ENCODE assay signal across 33 cellular contexts in the genomic region with DNA sequence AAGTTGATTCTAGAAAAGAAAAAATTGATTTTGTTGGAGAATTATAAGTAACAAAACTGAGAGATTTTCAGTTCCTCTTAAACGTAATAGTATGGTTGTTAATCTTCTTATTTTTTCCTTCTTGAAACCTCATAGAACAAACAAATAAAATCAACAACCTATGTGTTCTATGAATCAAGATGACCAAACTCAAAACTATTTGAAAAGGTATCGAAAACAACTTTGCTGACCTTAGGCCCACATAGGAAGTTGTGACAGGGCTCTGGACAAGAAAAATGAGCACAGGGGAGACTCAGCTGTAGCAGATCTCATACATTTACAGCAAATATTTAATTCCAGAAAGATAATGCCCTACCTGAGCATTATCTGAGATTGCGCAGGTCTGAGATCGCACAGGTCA.
"Had no signal": no experiment of that assay in that cellular context is flagged by ENCODE, and none has a peak within 500 bp of the region (broad histone marks: within the 10 kb centered on the region; RNA-seq: fewer than 3 reads in every experiment).

No MANE protein-coding gene starts in this region.

- H3K27me3 Mint-ChIP-seq: activated CD4-positive, alpha-beta memory T cell treated with anti-CD3 and anti-CD28 coated beads for 36 hours; activated naive CD4-positive, alpha-beta T cell treated with anti-CD3 and anti-CD28 coated beads, Interleukin-2, amount 10 ng/mL, durations not matched to agents 7 days and 5 days; brain had no signal

- H3K36me3 Mint-ChIP-seq: activated CD4-positive, alpha-beta memory T cell treated with anti-CD3 and anti-CD28 coated beads for 36 hours; activated naive CD4-positive, alpha-beta T cell treated with anti-CD3 and anti-CD28 coated beads, Interleukin-2, amount 10 ng/mL, durations not matched to agents 7 days and 5 days; activated naive CD8-positive, alpha-beta T cell; brain had no signal

- H3K4me3 ChIP-seq: MG63, PC-9 had no signal

- H3K27ac ChIP-seq: PC-9, RWPE1, VCaP had no signal

- ATAC-seq: activated naive CD8-positive, alpha-beta T cell treated with anti-CD3 and anti-CD28 coated beads, Interleukin-2, amount 50 U/mL, for 24 hours had no signal

- H3K4me2 ChIP-seq: PC-9 had no signal

- H3K9me3 ChIP-seq: MG63 had no signal

- H3K27me3 ChIP-seq: MG63 had no signal

- H3K36me3 ChIP-seq: MG63 had no signal

- H3K9me3 Mint-ChIP-seq: activated naive CD4-positive, alpha-beta T cell treated with anti-CD3 and anti-CD28 coated beads, Interleukin-2, amount 10 ng/mL, durations not matched to agents 7 days and 5 days had no signal

- H3K27ac Mint-ChIP-seq: activated B cell treated with CpG ODN at 0.5 μM for 24 hours; activated CD4-positive, alpha-beta memory T cell treated with anti-CD3 and anti-CD28 coated beads for 36 hours; activated naive CD4-positive, alpha-beta T cell treated with anti-CD3 and anti-CD28 coated beads, Interleukin-2, amount 10 ng/mL, durations not matched to agents 7 days and 5 days; activated naive CD8-positive, alpha-beta T cell; activated naive CD8-positive, alpha-beta T cell treated with anti-CD3 and anti-CD28 coated beads, Interleukin-2, amount 50 U/mL, for 24 hours; brain had no signal

- H2AFZ ChIP-seq: PC-9 had no signal

- H3K4me1 Mint-ChIP-seq: activated B cell treated with CpG ODN at 0.5 μM for 24 hours; activated naive CD4-positive, alpha-beta T cell treated with anti-CD3 and anti-CD28 coated beads, Interleukin-2, amount 10 ng/mL, durations not matched to agents 7 days and 5 days; activated naive CD8-positive, alpha-beta T cell treated with anti-CD3 and anti-CD28 coated beads, Interleukin-2, amount 50 U/mL, for 24 hours; brain had no signal

- H3K4me3 Mint-ChIP-seq: activated B cell treated with CpG ODN at 0.5 μM for 24 hours; activated CD4-positive, alpha-beta memory T cell treated with anti-CD3 and anti-CD28 coated beads for 36 hours; activated naive CD4-positive, alpha-beta T cell treated with anti-CD3 and anti-CD28 coated beads, Interleukin-2, amount 10 ng/mL, durations not matched to agents 7 days and 5 days; activated naive CD8-positive, alpha-beta T cell; activated naive CD8-positive, alpha-beta T cell treated with anti-CD3 and anti-CD28 coated beads, Interleukin-2, amount 50 U/mL, for 24 hours; brain had no signal

- DNase-seq: activated B cell treated with CpG ODN at 0.5 μM for 24 hours; activated CD4-positive, alpha-beta memory T cell treated with anti-CD3 and anti-CD28 coated beads for 36 hours; activated CD4-positive, alpha-beta T cell treated with anti-CD3 and anti-CD28 coated beads for 4 hours; activated CD4-positive, alpha-beta T cell treated with anti-CD3 and anti-CD28 coated beads, Interleukin-2, amount 50 U/mL, for 1 hour; activated CD4-positive, CD25-positive, alpha-beta regulatory T cell treated with anti-CD3 and anti-CD28 coated beads, Interleukin-2, amount 50 U/mL, for 72 hours; activated CD8-positive, alpha-beta memory T cell treated with anti-CD3 and anti-CD28 coated beads, Interleukin-2, amount 50 U/mL, for 4 hours; activated effector memory CD4-positive, alpha-beta T cell treated with Interleukin-2 at 50 U/mL for 16 hours; activated naive CD4-positive, alpha-beta T cell treated with anti-CD3 and anti-CD28 coated beads, Interleukin-2, amount 10 ng/mL, durations not matched to agents 7 days and 5 days; activated naive CD8-positive, alpha-beta T cell treated with anti-CD3 and anti-CD28 coated beads, Interleukin-2, amount 50 U/mL, for 24 hours; activated T-cell treated with anti-CD3 and anti-CD28 coated beads for 4 hours; activated T-cell treated with anti-CD3 and anti-CD28 coated beads, Interleukin-2, amount 50 U/mL, for 48 hours; anterior cingulate cortex; MG63; NCI-H1048; NCI-H1105 treated with DMSO at 0.1 percent for 48 hours; NCI-H1436; NCI-H1694; NCI-H2029; NCI-H345; NCI-H510A; NCI-H526; NCI-H748 treated with DMSO at 0.1 percent for 48 hours; NK-92 treated with Interleukin-12 subunit alpha and Interleukin-12 subunit beta, amount 100 ng/mL, for 24 hours; PC-9; Right ventricle myocardium superior; SW 1271; T-helper 1 cell; T-helper 2 cell; T-helper 9 cell had no signal
